ENCODE assay signal across 1 cellular context in the genomic region with DNA sequence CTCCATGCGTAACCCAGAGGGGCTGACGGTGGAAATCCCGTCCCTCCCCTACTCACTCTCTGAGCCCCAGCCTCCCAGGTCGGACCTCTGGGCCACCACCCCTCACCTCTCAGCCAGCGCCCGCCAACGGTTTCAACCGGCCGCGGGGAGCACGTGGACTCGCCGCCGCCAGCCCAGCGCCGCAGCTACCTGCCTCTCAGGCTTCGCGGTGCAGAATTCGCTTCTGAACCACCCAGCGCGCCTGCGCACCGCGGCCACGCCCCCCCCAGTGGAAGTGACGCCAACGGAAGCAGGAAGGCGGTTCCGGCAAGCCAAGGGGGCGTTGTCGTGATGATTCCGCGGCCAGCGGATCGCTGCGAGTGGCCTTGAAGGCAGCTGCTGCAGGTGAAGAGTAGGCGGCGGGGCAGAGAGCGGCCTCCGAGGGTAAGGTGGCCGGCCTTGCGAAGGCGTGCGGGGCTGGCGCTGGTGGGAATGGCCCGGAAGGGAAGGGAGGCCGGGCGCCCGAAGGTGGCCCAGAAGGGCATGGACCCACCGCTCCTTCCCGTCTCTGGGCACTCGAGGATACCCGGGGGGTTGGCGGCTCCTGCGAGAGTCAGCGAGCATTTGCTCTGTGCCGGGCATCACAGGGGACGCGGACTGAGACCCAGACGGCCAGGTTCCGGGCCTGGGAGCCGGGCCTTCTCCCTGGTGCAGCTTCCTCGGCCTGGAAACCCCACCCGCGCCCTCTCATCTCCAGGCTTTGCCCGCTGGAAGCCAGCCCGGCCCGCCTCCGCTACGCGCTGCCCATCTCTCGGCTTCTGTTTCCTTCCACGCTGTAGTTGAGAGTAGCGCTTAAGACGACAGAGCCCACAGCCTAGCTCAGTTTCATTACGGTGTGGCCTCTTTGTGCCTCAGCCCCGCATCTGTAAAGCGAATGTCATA.
TF ChIP-seq lines count a peak whose summit lies in the region.

Gene LYAR (minus strand): TSS at position 225 of the 921 bp plus-strand sequence. CDS start 6,412 bp downstream, outside the sequence.
A gene with protein sequence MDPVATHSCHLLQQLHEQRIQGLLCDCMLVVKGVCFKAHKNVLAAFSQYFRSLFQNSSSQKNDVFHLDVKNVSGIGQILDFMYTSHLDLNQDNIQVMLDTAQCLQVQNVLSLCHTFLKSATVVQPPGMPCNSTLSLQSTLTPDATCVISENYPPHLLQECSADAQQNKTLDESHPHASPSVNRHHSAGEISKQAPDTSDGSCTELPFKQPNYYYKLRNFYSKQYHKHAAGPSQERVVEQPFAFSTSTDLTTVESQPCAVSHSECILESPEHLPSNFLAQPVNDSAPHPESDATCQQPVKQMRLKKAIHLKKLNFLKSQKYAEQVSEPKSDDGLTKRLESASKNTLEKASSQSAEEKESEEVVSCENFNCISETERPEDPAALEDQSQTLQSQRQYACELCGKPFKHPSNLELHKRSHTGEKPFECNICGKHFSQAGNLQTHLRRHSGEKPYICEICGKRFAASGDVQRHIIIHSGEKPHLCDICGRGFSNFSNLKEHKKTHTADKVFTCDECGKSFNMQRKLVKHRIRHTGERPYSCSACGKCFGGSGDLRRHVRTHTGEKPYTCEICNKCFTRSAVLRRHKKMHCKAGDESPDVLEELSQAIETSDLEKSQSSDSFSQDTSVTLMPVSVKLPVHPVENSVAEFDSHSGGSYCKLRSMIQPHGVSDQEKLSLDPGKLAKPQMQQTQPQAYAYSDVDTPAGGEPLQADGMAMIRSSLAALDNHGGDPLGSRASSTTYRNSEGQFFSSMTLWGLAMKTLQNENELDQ (plus strand): TSS at position 322 of the 921 bp plus-strand sequence. CDS start 9,695 bp downstream, outside the sequence.

TF ChIP-seq in GM12878, 131 proteins besides CTCF, POLR2A, EP300 and RAD21 (continued from another document and continues in another):
- TF ChIP-seq ZBTB40 (IDR thresholded peaks at IDR 0.05; ENCODE audit: borderline replicate concordance): peak; percentile 87
- TF ChIP-seq, protein P1, sequence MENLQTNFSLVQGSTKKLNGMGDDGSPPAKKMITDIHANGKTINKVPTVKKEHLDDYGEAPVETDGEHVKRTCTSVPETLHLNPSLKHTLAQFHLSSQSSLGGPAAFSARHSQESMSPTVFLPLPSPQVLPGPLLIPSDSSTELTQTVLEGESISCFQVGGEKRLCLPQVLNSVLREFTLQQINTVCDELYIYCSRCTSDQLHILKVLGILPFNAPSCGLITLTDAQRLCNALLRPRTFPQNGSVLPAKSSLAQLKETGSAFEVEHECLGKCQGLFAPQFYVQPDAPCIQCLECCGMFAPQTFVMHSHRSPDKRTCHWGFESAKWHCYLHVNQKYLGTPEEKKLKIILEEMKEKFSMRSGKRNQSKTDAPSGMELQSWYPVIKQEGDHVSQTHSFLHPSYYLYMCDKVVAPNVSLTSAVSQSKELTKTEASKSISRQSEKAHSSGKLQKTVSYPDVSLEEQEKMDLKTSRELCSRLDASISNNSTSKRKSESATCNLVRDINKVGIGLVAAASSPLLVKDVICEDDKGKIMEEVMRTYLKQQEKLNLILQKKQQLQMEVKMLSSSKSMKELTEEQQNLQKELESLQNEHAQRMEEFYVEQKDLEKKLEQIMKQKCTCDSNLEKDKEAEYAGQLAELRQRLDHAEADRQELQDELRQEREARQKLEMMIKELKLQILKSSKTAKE (IDR thresholded peaks at IDR 0.05; ENCODE audit: low read depth, poor library complexity, severe bottlenecking): no peak
- peak; percentile 32; the same call in 1 of the 3 replicates for TF ChIP-seq POU2F2 (IDR thresholded peaks at IDR 0.05; ENCODE audit: borderline replicate concordance, low read depth, low read length)
- peak; percentile 82 for TF ChIP-seq PKNOX1 (IDR thresholded peaks at IDR 0.05)
- TF ChIP-seq, protein P2, sequence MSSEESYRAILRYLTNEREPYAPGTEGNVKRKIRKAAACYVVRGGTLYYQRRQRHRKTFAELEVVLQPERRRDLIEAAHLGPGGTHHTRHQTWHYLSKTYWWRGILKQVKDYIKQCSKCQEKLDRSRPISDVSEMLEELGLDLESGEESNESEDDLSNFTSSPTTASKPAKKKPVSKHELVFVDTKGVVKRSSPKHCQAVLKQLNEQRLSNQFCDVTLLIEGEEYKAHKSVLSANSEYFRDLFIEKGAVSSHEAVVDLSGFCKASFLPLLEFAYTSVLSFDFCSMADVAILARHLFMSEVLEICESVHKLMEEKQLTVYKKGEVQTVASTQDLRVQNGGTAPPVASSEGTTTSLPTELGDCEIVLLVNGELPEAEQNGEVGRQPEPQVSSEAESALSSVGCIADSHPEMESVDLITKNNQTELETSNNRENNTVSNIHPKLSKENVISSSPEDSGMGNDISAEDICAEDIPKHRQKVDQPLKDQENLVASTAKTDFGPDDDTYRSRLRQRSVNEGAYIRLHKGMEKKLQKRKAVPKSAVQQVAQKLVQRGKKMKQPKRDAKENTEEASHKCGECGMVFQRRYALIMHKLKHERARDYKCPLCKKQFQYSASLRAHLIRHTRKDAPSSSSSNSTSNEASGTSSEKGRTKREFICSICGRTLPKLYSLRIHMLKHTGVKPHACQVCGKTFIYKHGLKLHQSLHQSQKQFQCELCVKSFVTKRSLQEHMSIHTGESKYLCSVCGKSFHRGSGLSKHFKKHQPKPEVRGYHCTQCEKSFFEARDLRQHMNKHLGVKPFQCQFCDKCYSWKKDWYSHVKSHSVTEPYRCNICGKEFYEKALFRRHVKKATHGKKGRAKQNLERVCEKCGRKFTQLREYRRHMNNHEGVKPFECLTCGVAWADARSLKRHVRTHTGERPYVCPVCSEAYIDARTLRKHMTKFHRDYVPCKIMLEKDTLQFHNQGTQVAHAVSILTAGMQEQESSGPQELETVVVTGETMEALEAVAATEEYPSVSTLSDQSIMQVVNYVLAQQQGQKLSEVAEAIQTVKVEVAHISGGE (CRISPR knock-in tag; IDR thresholded peaks at IDR 0.05): no peak
- TF ChIP-seq JUNB (IDR thresholded peaks at IDR 0.05): no peak
- TF ChIP-seq ZNF24 (IDR thresholded peaks at IDR 0.05): no peak
- TF ChIP-seq, protein P3, sequence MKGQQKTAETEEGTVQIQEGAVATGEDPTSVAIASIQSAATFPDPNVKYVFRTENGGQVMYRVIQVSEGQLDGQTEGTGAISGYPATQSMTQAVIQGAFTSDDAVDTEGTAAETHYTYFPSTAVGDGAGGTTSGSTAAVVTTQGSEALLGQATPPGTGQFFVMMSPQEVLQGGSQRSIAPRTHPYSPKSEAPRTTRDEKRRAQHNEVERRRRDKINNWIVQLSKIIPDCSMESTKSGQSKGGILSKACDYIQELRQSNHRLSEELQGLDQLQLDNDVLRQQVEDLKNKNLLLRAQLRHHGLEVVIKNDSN (IDR thresholded peaks at IDR 0.05; ENCODE audit: borderline replicate concordance, extremely low read length, insufficient read depth, low read depth, low read length): peak; percentile 63
- peak; percentile 78 for TF ChIP-seq MYC (IDR thresholded peaks at IDR 0.05; ENCODE audit: insufficient read depth, insufficient read length, insufficient replicate concordance, low read length, severe bottlenecking)
- no peak for TF ChIP-seq YBX1 (IDR thresholded peaks at IDR 0.05)
- TF ChIP-seq IRF5 (IDR thresholded peaks at IDR 0.05; ENCODE audit: borderline replicate concordance): no peak
- peak; percentile 98 for TF ChIP-seq MXI1 (IDR thresholded peaks at IDR 0.05; ENCODE audit: low read depth, low read length)
- TF ChIP-seq ZBTB33 (IDR thresholded peaks at IDR 0.05): no peak
- TF ChIP-seq, protein P4, sequence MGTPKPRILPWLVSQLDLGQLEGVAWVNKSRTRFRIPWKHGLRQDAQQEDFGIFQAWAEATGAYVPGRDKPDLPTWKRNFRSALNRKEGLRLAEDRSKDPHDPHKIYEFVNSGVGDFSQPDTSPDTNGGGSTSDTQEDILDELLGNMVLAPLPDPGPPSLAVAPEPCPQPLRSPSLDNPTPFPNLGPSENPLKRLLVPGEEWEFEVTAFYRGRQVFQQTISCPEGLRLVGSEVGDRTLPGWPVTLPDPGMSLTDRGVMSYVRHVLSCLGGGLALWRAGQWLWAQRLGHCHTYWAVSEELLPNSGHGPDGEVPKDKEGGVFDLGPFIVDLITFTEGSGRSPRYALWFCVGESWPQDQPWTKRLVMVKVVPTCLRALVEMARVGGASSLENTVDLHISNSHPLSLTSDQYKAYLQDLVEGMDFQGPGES (IDR thresholded peaks at IDR 0.05): no peak
- TF ChIP-seq DPF2 (IDR thresholded peaks at IDR 0.05): peak; percentile 67
- TF ChIP-seq BHLHE40 (IDR thresholded peaks at IDR 0.05; ENCODE audit: borderline replicate concordance in 1 of 2, low read depth in 2 of 2, low read length in 1 of 2): peak; percentile 18 to 64; a peak in 2 of 4 replicates
- TF ChIP-seq, protein P5, sequence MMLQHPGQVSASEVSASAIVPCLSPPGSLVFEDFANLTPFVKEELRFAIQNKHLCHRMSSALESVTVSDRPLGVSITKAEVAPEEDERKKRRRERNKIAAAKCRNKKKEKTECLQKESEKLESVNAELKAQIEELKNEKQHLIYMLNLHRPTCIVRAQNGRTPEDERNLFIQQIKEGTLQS (IDR thresholded peaks at IDR 0.05; ENCODE audit: borderline replicate concordance, extremely low read depth, low read depth, low read length): no peak
- peak; percentile 50 for TF ChIP-seq KLF5 (IDR thresholded peaks at IDR 0.05; ENCODE audit: partially characterized antibody)
- peak; percentile 62 for TF ChIP-seq HCFC1 (IDR thresholded peaks at IDR 0.05; ENCODE audit: low read length)
- no peak for TF ChIP-seq ZBED1 (IDR thresholded peaks at IDR 0.05; ENCODE audit: borderline replicate concordance)
- no peak for TF ChIP-seq TARDBP (IDR thresholded peaks at IDR 0.05; ENCODE audit: borderline replicate concordance)
